Comparison of ENCODE assay signal across 8 cellular contexts in the genomic region with DNA sequence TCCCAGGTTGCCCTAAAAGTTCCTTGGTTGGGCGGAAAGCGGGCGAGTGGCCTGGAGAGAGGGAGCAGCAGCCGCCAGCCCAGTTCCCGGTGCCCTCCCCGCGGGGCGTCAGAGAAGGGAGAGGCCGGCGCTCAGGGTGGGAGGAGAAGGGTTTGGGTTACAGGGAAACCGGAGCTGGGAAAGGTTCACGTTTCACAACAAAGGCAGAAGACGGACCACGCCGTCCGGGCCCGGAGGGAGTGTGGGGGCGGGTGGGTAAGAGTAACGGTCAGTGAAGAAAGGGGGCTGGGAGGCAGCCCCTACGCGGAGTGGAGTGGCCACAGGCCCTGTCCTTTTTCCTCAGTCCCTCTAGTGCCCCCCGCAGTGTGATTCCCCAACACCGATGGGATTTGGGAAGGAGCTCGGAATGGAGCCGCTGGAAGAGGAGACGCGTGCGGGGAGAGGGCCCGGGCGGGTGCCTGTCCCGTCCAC.
A peak's percentile ranks its signal among the peaks of the same experiment; 100 is the strongest.
DNase-seq lines count a peak whose midpoint lies in the region; ATAC-seq and TF ChIP-seq lines count a peak whose summit lies in the region.

No MANE protein-coding gene starts in this region.

- no peak for ATAC-seq in HG03469 (IDR thresholded peaks at IDR 0.05; ENCODE audit: unreplicated experiment)

- H3K9ac ChIP-seq in KMS-11: peak overlapping the region; percentile 66; the same call in 1 of the 2 replicates

- H3K4me3 ChIP-seq in KMS-11 (IDR thresholded peaks at IDR 0.05; ENCODE audit: insufficient read depth, low read depth, low read length): no peak overlapping the region
- peak overlapping the region; percentile 47; the same call in 1 of the 2 replicates for H3K4me3 ChIP-seq in iPS DF 6.9 (ENCODE audit: low read length)
- H3K4me3 ChIP-seq in skeletal muscle cell (ENCODE audit: low read depth, low read length): peak overlapping the region; percentile 78

- WGBS in iPS DF 6.9 (ENCODE audit: insufficient coverage, insufficient read length): no CpG with 5 or more reads among the region's 31 CpGs

- H3K4me1 ChIP-seq in KMS-11 (ENCODE audit: low read depth, poor library complexity, severe bottlenecking) (peaks cover 17% of the 10 kb centered on the region), iPS DF 6.9 (ENCODE audit: control insufficient read depth, insufficient read depth, low read length) (peaks cover 22% of the 10 kb centered on the region)

- peaks cover 11% of the 10 kb centered on the region for H3K27me3 ChIP-seq in KMS-11 (ENCODE audit: insufficient read depth, low read depth)
- H3K27me3 ChIP-seq in iPS DF 6.9 (ENCODE audit: control insufficient read depth, insufficient read depth, low read length): no peaks in the 10 kb centered on the region

- no peaks in the 10 kb centered on the region for H3K36me3 ChIP-seq in KMS-11 (ENCODE audit: insufficient read depth)
- no peaks in the 10 kb centered on the region; the same call in 1 of the 2 replicates for H3K36me3 ChIP-seq in iPS DF 6.9 (ENCODE audit: control insufficient read depth, insufficient read depth, low read length)

- H3K79me2 ChIP-seq in KMS-11 (ENCODE audit: insufficient read depth, low read depth): no peaks in the 10 kb centered on the region

- peak overlapping the region; percentile 68 for H2AFZ ChIP-seq in KMS-11 (ENCODE audit: low read depth)

- DNase-seq in DMS 273 (lab: John Stamatoyannopoulos, UW; ENCODE audit: unreplicated experiment) (peak; percentile 91), iPS DF 6.9 (ENCODE audit: low read depth, low spot score) (no peak), skeletal muscle cell (ENCODE audit: low read depth) (peak; percentile 77), hippocampal formation (lab: John Stamatoyannopoulos, UW) (no peak), NCI-H2227 (lab: John Stamatoyannopoulos, UW; ENCODE audit: unreplicated experiment) (no peak)

- peak overlapping the region; percentile 94 for H3K4me2 ChIP-seq in KMS-11

- H3K27ac ChIP-seq in KMS-11 (no peak overlapping the region), angular gyrus (ENCODE audit: low read depth, low read length) (peak overlapping the region; percentile 60), iPS DF 6.9 (ENCODE audit: low read length) (no peak overlapping the region)

- no peak for TF ChIP-seq CTCF in KMS-11 (conservative IDR thresholded peaks at IDR 0.05; ENCODE audit: low read depth, low read length)

- H4K20me1 ChIP-seq in KMS-11 (ENCODE audit: insufficient read depth): no peaks in the 10 kb centered on the region

- H3K9me3 ChIP-seq in iPS DF 6.9 (ENCODE audit: control insufficient read depth, insufficient read depth, low read length): no peaks in the 10 kb centered on the region

Comparison
In these comparisons a context has a peak if more than half of its experiments do, and no peak if none do; other contexts are left out.
1. DNase-seq: peak in DMS 273 (single experiment) and skeletal muscle cell (single experiment); none in iPS DF 6.9 (single experiment), hippocampal formation (0 of 2) and NCI-H2227 (single experiment).